In genomic region chr6:101800598-101800997, GRCh38 we compare ENCODE assay signal across 17 cellular contexts.
DNase-seq lines count a peak whose midpoint lies in the region; ATAC-seq, FAIRE-seq and TF ChIP-seq lines count a peak whose summit lies in the region.
"Had no signal": no experiment of that assay in that cellular context is flagged by ENCODE, and none has a peak within 500 bp of the region (broad histone marks: within the 10 kb centered on the region; RNA-seq: fewer than 3 reads in every experiment).

No MANE protein-coding gene starts in this region.

- H4K20me1 ChIP-seq in HepG2 (ENCODE audit: insufficient read depth, low read length) (no peaks in the 10 kb centered on the region), OCI-LY7 (ENCODE audit: insufficient read depth, low read length) (no peaks in the 10 kb centered on the region)

- intact Hi-C loops in HepG2 (cut with micrococcal nuclease; ENCODE audit: unreplicated experiment) (no loop called here), right lobe of liver (cut with DNase I) (no loop called here), OCI-LY7 (cut with micrococcal nuclease; ENCODE audit: unreplicated experiment) (no loop called here), lower lobe of right lung (cut with DNase I) (no loop called here)

- H3K79me2 ChIP-seq in HepG2 (ENCODE audit: insufficient read depth, low read length) = no peaks in the 10 kb centered on the region
- H3K79me2 ChIP-seq in OCI-LY7 (ENCODE audit: insufficient read depth, low read depth, low read length) = no peaks in the 10 kb centered on the region

- H3K4me1 ChIP-seq in liver (ENCODE audit: control insufficient read depth in 4 of 4, insufficient read depth in 4 of 4, low read length in 3 of 4) (peaks cover 0 to 3% (median 0%) of the 10 kb centered on the region in 4 donors), HepG2 (ENCODE audit: insufficient read depth, low read length) (no peaks in the 10 kb centered on the region), right lobe of liver (no peaks in the 10 kb centered on the region), OCI-LY7 (ENCODE audit: insufficient read depth, low read length, poor library complexity, severe bottlenecking) (no peaks in the 10 kb centered on the region), lower lobe of right lung (no peaks in the 10 kb centered on the region)

- no peaks in the 10 kb centered on the region for H3K36me3 ChIP-seq in liver (ENCODE audit: control insufficient read depth in 4 of 4, insufficient read depth in 3 of 4, low read depth in 1 of 4, low read length in 3 of 4)
- H3K36me3 ChIP-seq in HepG2 (replicated peaks in 1 of 2; ENCODE audit: control insufficient read depth in 1 of 2, insufficient read depth in 2 of 2, low read length in 2 of 2) = no peaks in the 10 kb centered on the region
- H3K36me3 ChIP-seq in right lobe of liver = no peaks in the 10 kb centered on the region
- no peaks in the 10 kb centered on the region for H3K36me3 ChIP-seq in OCI-LY7 (ENCODE audit: insufficient read depth, low read length)
- no peaks in the 10 kb centered on the region for H3K36me3 ChIP-seq in lower lobe of right lung
- H3K36me3 ChIP-seq: HAP-1, SJCRH30 had no signal

- H3K27ac ChIP-seq in liver (ENCODE audit: low read depth in 1 of 2, low read length in 2 of 2) (no peak overlapping the region), HepG2 (ENCODE audit: extremely low read length, insufficient read depth, low read length) (no peak overlapping the region), right lobe of liver (no peak overlapping the region), OCI-LY7 (ENCODE audit: low read depth, low read length, poor library complexity, severe bottlenecking) (no peak overlapping the region), lower lobe of right lung (no peak overlapping the region)
- H3K27ac ChIP-seq: SJCRH30 had no signal

- BruUV-seq in HepG2 (replicated peaks; lab: Mats Ljungman, UMichigan) (no TSS peak), OCI-LY7 (replicated peaks; lab: Mats Ljungman, UMichigan) (no TSS peak)

- TF ChIP-seq POLR2A in HepG2 (IDR thresholded peaks at IDR 0.05; ENCODE audit: insufficient read depth in 1 of 2, low read depth in 2 of 2, low read length in 2 of 2) = no peak
- no peak for TF ChIP-seq POLR2A in right lobe of liver (IDR thresholded peaks at IDR 0.05)

- DNase-seq in HepG2 (ENCODE audit: low spot score) (no peak), NCI-H69 (lab: John Stamatoyannopoulos, UW) (peak; percentile 12), right lobe of liver (no peak), GM19238 (ENCODE audit: insufficient read length, low spot score) (no peak), OCI-LY7 (ENCODE audit: low spot score) (no peak), lower lobe of right lung (no peak)
- DNase-seq: CD4-positive, CD25-positive, alpha-beta regulatory T cell; DMS79; Kasumi-1; NCI-H1417 treated with DMSO at 0.1 percent for 48 hours; NCI-H1930; NCI-H774; SJCRH30; T1000 had no signal

- in situ Hi-C loops in HepG2 (cut with HindIII; ENCODE audit: extremely low pct_ligation_motif_present, low pct_unique_long_range_greater_than_20kb) = no loop called here

- CTCF ChIA-PET in HepG2 (lab: Yijun Ruan, JAX; ENCODE audit: low intra/inter-chr PET ratio, low total read pairs) = no interaction called here
- CTCF ChIA-PET in OCI-LY7 (lab: Charles Lee; ENCODE audit: unreplicated experiment) = no interaction called here

- H3K4me2 ChIP-seq in HepG2 (ENCODE audit: low read depth, low read length) = no peak overlapping the region
- H3K4me2 ChIP-seq in OCI-LY7 (ENCODE audit: low read length) = no peak overlapping the region

- no peak overlapping the region for H2AFZ ChIP-seq in HepG2 (ENCODE audit: low read length)
- no peak overlapping the region for H2AFZ ChIP-seq in OCI-LY7 (ENCODE audit: low read length)

- TF ChIP-seq CTCF in liver (IDR thresholded peaks at IDR 0.05; ENCODE audit: low read depth, low read length, missing input control) (no peak), HepG2 (CRISPR knock-in tag; IDR thresholded peaks at IDR 0.05) (no peak), right lobe of liver (IDR thresholded peaks at IDR 0.05) (no peak), OCI-LY7 (conservative IDR thresholded peaks at IDR 0.05; ENCODE audit: low read length) (no peak), lower lobe of right lung (IDR thresholded peaks at IDR 0.05) (no peak)

- TF ChIP-seq RAD21 in liver (IDR thresholded peaks at IDR 0.05) (peak in 1 of 2 donors; percentile 37), HepG2 (CRISPR knock-in tag; IDR thresholded peaks at IDR 0.05) (no peak)

- no peak for FAIRE-seq in HepG2 (lab: Jason Lieb, UNC)
- FAIRE-seq: HTR-8/SVneo had no signal

- TF ChIP-seq EP300 in HepG2 (IDR thresholded peaks at IDR 0.05; ENCODE audit: low read depth in 2 of 2, low read length in 2 of 2) (no peak), HepG2 (CRISPR knock-in tag; IDR thresholded peaks at IDR 0.05; ENCODE audit: borderline replicate concordance) (no peak)

- H3K9me3 ChIP-seq in liver (ENCODE audit: control insufficient read depth in 4 of 4, low read length in 3 of 4) (no peaks in the 10 kb centered on the region), HepG2 (ENCODE audit: low read length) (no peaks in the 10 kb centered on the region), right lobe of liver (no peaks in the 10 kb centered on the region), OCI-LY7 (ENCODE audit: low read length) (no peaks in the 10 kb centered on the region), lower lobe of right lung (no peaks in the 10 kb centered on the region)
- H3K9me3 ChIP-seq: HAP-1, SJCRH30 had no signal

- no peaks in the 10 kb centered on the region for H3K9me2 ChIP-seq in OCI-LY7 (ENCODE audit: insufficient read depth, low read length)

- H3K27me3 ChIP-seq in liver (ENCODE audit: control insufficient read depth in 4 of 4, insufficient read depth in 4 of 4, low read length in 3 of 4) = no peaks in the 10 kb centered on the region
- no peaks in the 10 kb centered on the region for H3K27me3 ChIP-seq in HepG2 (ENCODE audit: control insufficient read depth in 1 of 2, insufficient read depth in 2 of 2, low read length in 2 of 2)
- no peaks in the 10 kb centered on the region for H3K27me3 ChIP-seq in right lobe of liver
- H3K27me3 ChIP-seq in lower lobe of right lung (ENCODE audit: low read depth) = no peaks in the 10 kb centered on the region
- H3K27me3 ChIP-seq: SJCRH30 had no signal

- H3K4me3 ChIP-seq in liver (ENCODE audit: low read depth in 1 of 3, low read length in 3 of 3) = no peak overlapping the region
- no peak overlapping the region for H3K4me3 ChIP-seq in HepG2 (replicated peaks in 1 of 3; ENCODE audit: insufficient read depth in 1 of 3, low read depth in 2 of 3, low read length in 3 of 3)
- no peak overlapping the region for H3K4me3 ChIP-seq in right lobe of liver
- H3K4me3 ChIP-seq in OCI-LY7 (ENCODE audit: low read depth, low read length, poor library complexity, severe bottlenecking) = no peak overlapping the region
- H3K4me3 ChIP-seq in lower lobe of right lung = no peak overlapping the region
- H3K4me3 ChIP-seq: HAP-1, SJCRH30 had no signal

- 39% methylated on average over 3 of the region's 3 CpGs for WGBS in liver
- 5% methylated on average over 3 of the region's 3 CpGs for WGBS in HepG2 (ENCODE audit: low lambda C conversion rate)
- 21% methylated on average over 3 of the region's 3 CpGs for WGBS in right lobe of liver (ENCODE audit: insufficient coverage, low coverage, low lambda C conversion rate, missing lambda C conversion rate)

- POLR2A ChIA-PET in HepG2 (lab: Yijun Ruan, JAX) (no interaction called here), OCI-LY7 (lab: Charles Lee) (no interaction called here)

- peak overlapping the region in 1 of 2 donors; percentile 25 for H3K9ac ChIP-seq in liver (ENCODE audit: low read depth in 1 of 2, low read length in 2 of 2)
- no peak overlapping the region for H3K9ac ChIP-seq in HepG2 (ENCODE audit: insufficient read depth, low read depth, low read length)

- ATAC-seq in HepG2 (no peak), right lobe of liver (peak; percentile 77 to 97 (median 80)), lower lobe of right lung (no peak)

TF ChIP-seq in liver, 16 proteins besides CTCF, POLR2A, EP300 and RAD21 (continues in another document):
- no peak for TF ChIP-seq ZBTB33 (IDR thresholded peaks at IDR 0.05)
- peak; percentile 10 for TF ChIP-seq FOXA2 (IDR thresholded peaks at IDR 0.05)
- TF ChIP-seq HNF4G (IDR thresholded peaks at IDR 0.05) = no peak
- TF ChIP-seq RXRA (IDR thresholded peaks at IDR 0.05) = peak in 1 of 2 donors; percentile 6
- TF ChIP-seq JUND (IDR thresholded peaks at IDR 0.05) = no peak

TF ChIP-seq in HepG2, 621 proteins besides CTCF, POLR2A, EP300 and RAD21:
- no peak for TF ChIP-seq POLR2G (IDR thresholded peaks at IDR 0.05; ENCODE audit: low read depth, low read length)

Comparison
In these comparisons a context has a peak if more than half of its experiments do, and no peak if none do; other contexts are left out.
1. ATAC-seq: peak in right lobe of liver (4 of 4); none in HepG2 (single experiment) and lower lobe of right lung (0 of 2).